ENCODE assay signal across 11 cellular contexts in genomic region chr11:10595840-10596239, GRCh38. TPM values are rescaled to one million over a fixed set of nuclear protein-coding genes. Genes with fewer than 3 reads are reported as not detected.
DNase-seq lines count a peak whose midpoint lies in the region; ATAC-seq, FAIRE-seq and TF ChIP-seq lines count a peak whose summit lies in the region.
"Not testable (repeated sequence)": the region's sequence is repeated elsewhere in the genome, so short reads cannot be mapped to it uniquely, and the experiment has no call there.
"Had no signal": no experiment of that assay in that cellular context is flagged by ENCODE, and none has a peak within 500 bp of the region (broad histone marks: within the 10 kb centered on the region; RNA-seq: fewer than 3 reads in every experiment).

No MANE protein-coding gene starts in this region.

- not testable (repeated sequence) for H3K9me1 ChIP-seq in K562 (ENCODE audit: control insufficient read depth, insufficient read depth, low read length)

- intact Hi-C loops in PC-9 (cut with micrococcal nuclease; ENCODE audit: unreplicated experiment); K562 (cut with micrococcal nuclease); esophagus squamous epithelium (cut with DNase I); tibial artery (cut with DNase I; ENCODE audit: low total_unique reads); aorta (cut with DNase I): not testable (repeated sequence)

- H3K36me3 ChIP-seq in PC-9 (ENCODE audit: low read depth); K562 (ENCODE audit: control insufficient read depth, insufficient read depth, low read length); esophagus squamous epithelium; smooth muscle cell (ENCODE audit: low read depth): not testable (repeated sequence)
- peaks cover 0 to 41% of the 10 kb centered on the region in 2 donors for H3K36me3 ChIP-seq in gastroesophageal sphincter
- peaks cover 44 to 60% (median 56%) of the 10 kb centered on the region in 3 donors for H3K36me3 ChIP-seq in tibial artery
- peaks cover 6 to 24% of the 10 kb centered on the region in 2 donors for H3K36me3 ChIP-seq in aorta (ENCODE audit: control insufficient read depth in 1 of 2, insufficient read depth in 2 of 2, low read length in 1 of 2)

- not testable (repeated sequence) for TF ChIP-seq EP300 in K562 (IDR thresholded peaks at IDR 0.05; ENCODE audit: low read length); gastroesophageal sphincter (IDR thresholded peaks at IDR 0.05)

- DNase-seq in PC-9; K562 (ENCODE audit: extremely low read depth in 1 of 4, low spot score in 3 of 4); esophagus squamous epithelium (lab: John Stamatoyannopoulos, UW); smooth muscle cell (lab: John Stamatoyannopoulos, UW; ENCODE audit: unreplicated experiment); tibial artery; aorta: not testable (repeated sequence)

- in situ Hi-C loops in K562 (cut with MboI) = not testable (repeated sequence)

- not testable (repeated sequence) for ATAC-seq in SK-N-SH treated with all-trans-retinoic acid at 6 μM for 48 hours; K562; gastroesophageal sphincter; aorta (ENCODE audit: low FRiP score)

- FAIRE-seq in K562 (lab: Jason Lieb, UNC) = not testable (repeated sequence)

- H3K9me2 ChIP-seq in PC-9 (ENCODE audit: insufficient read depth) = not testable (repeated sequence)

- not testable (repeated sequence) for TF ChIP-seq RAD21 in K562 (CRISPR knock-in tag; conservative IDR thresholded peaks at IDR 0.05 in 1 of 2, IDR thresholded peaks at IDR 0.05 in 1 of 2)

- not testable (repeated sequence) for H3K4me2 ChIP-seq in PC-9; K562 (ENCODE audit: insufficient read depth, low read length); smooth muscle cell

- H2AFZ ChIP-seq in PC-9; K562 (ENCODE audit: low read depth, low read length); smooth muscle cell (ENCODE audit: low read depth): not testable (repeated sequence)

- not testable (repeated sequence) for H4K20me1 ChIP-seq in PC-9 (ENCODE audit: insufficient read depth); K562 (replicated peaks; ENCODE audit: control insufficient read depth, insufficient read depth, low read length); smooth muscle cell (ENCODE audit: low read depth)

- peaks cover 42% of the 10 kb centered on the region for H3K4me1 ChIP-seq in PC-9 (replicated peaks; ENCODE audit: insufficient read depth)
- H3K4me1 ChIP-seq in K562 (replicated peaks in 1 of 2; ENCODE audit: control insufficient read depth in 2 of 2, insufficient read depth in 2 of 2, low read length in 2 of 2); aorta (ENCODE audit: control insufficient read depth in 1 of 2, insufficient read depth in 2 of 2, low read length in 2 of 2): not testable (repeated sequence)
- H3K4me1 ChIP-seq in esophagus squamous epithelium = peaks cover 6 to 85% (median 25%) of the 10 kb centered on the region in 3 donors
- peaks cover 5 to 72% (median 18%) of the 10 kb centered on the region in 3 donors for H3K4me1 ChIP-seq in gastroesophageal sphincter
- peaks cover 19% of the 10 kb centered on the region for H3K4me1 ChIP-seq in smooth muscle cell (ENCODE audit: low read depth)
- H3K4me1 ChIP-seq in tibial artery = peaks cover 0 to 53% (median 20%) of the 10 kb centered on the region in 4 donors

- not testable (repeated sequence) for TF ChIP-seq POLR2A in K562 (conservative IDR thresholded peaks at IDR 0.05); esophagus squamous epithelium (IDR thresholded peaks at IDR 0.05); gastroesophageal sphincter (IDR thresholded peaks at IDR 0.05)

- POLR2A ChIA-PET in PC-9 (lab: Charles Lee; ENCODE audit: unreplicated experiment) = interaction anchor here (0.6 kb wide), 1 partner anchor 108 kb away, joined by 4 read pairs; no protein-coding TSS in a partner anchor
- POLR2A ChIA-PET in K562 (lab: Yijun Ruan, JAX) = interaction anchor here (1.4 kb wide), 1 partner anchor 11 kb away, joined by 4 read pairs; no protein-coding TSS in a partner anchor

- BruUV-seq in PC-9 (replicated peaks; lab: Mats Ljungman, UMichigan); K562 (replicated peaks; lab: Mats Ljungman, UMichigan): not testable (repeated sequence)

- not testable (repeated sequence) for TF ChIP-seq CTCF in PC-9 (conservative IDR thresholded peaks at IDR 0.05); K562 (IDR thresholded peaks at IDR 0.05 in 2 of 3, conservative IDR thresholded peaks at IDR 0.05 in 1 of 3; ENCODE audit: insufficient read depth in 2 of 3, low read depth in 1 of 3, low read length in 3 of 3); esophagus squamous epithelium (IDR thresholded peaks at IDR 0.05); gastroesophageal sphincter (IDR thresholded peaks at IDR 0.05); smooth muscle cell (IDR thresholded peaks at IDR 0.05; ENCODE audit: borderline replicate concordance, insufficient read depth, poor library complexity, severe bottlenecking); tibial artery (IDR thresholded peaks at IDR 0.05)

- CTCF ChIA-PET in PC-9 (lab: Charles Lee) = interaction anchor here (0.7 kb wide), 1 partner anchor 308 kb away, joined by 3 read pairs; no protein-coding TSS in a partner anchor
- CTCF ChIA-PET in K562 (lab: Yijun Ruan, JAX; ENCODE audit: low intra/inter-chr PET ratio) = not testable (repeated sequence)

- H3K9ac ChIP-seq in K562 (ENCODE audit: insufficient read depth in 1 of 2, low read depth in 2 of 2, low read length in 2 of 2); smooth muscle cell (ENCODE audit: low read depth): not testable (repeated sequence)

- H3K27me3 ChIP-seq in PC-9 (ENCODE audit: insufficient read depth, low read depth); K562 (ENCODE audit: control insufficient read depth in 2 of 2, insufficient read depth in 2 of 2, low read length in 2 of 2); esophagus squamous epithelium; gastroesophageal sphincter; smooth muscle cell (ENCODE audit: low read depth); tibial artery; aorta (ENCODE audit: control insufficient read depth in 1 of 2, insufficient read depth in 2 of 2, low read length in 1 of 2): not testable (repeated sequence)

- not testable (repeated sequence) for H3K79me2 ChIP-seq in PC-9 (ENCODE audit: low read depth); K562 (ENCODE audit: control insufficient read depth, insufficient read depth, low read length); smooth muscle cell (ENCODE audit: low read depth)

- WGBS in K562 (ENCODE audit: insufficient coverage, low coverage, missing lambda C conversion rate) = 50% methylated on average over 2 of the region's 2 CpGs
- WGBS in esophagus squamous epithelium, 2 donors = 93 to 94% methylated on average over 2 of the region's 2 CpGs
- 93 to 94% methylated on average over 2 of the region's 2 CpGs for whole genome bisulfite sequencing in gastroesophageal sphincter (ENCODE audit: low coverage in 1 of 2), 2 donors
- WGBS in smooth muscle cell (ENCODE audit: low lambda C conversion rate) = 95% methylated on average over 2 of the region's 2 CpGs
- 97 to 98% methylated on average over 2 of the region's 2 CpGs for WGBS in aorta, 2 donors

- not testable (repeated sequence) for H3K9me3 ChIP-seq in PC-9 (ENCODE audit: insufficient read depth, low read depth); K562 (replicated peaks; ENCODE audit: control insufficient read depth, insufficient read depth, low read depth, low read length); esophagus squamous epithelium; gastroesophageal sphincter; smooth muscle cell (replicated peaks; ENCODE audit: low read depth); tibial artery; aorta (ENCODE audit: control insufficient read depth, low read length)

- H3K27ac ChIP-seq in PC-9 (0 out of 2 replicates have a peak overlapping the region, but pooled peaks have one; percentile 93), esophagus squamous epithelium (peak overlapping the region in 3 of 4 donors; percentile 63 to 91 (median 74)), gastroesophageal sphincter (peak overlapping the region in 3 of 4 donors; percentile 5 to 85 (median 8)), smooth muscle cell (ENCODE audit: low read depth) (peak overlapping the region; percentile 91), tibial artery (peak overlapping the region; percentile 56 to 84), aorta (ENCODE audit: low read depth in 1 of 2, low read length in 2 of 2) (peak overlapping the region; percentile 40 to 51)
- H3K27ac ChIP-seq in K562 (ENCODE audit: extremely low read depth, low read depth, low read length) = not testable (repeated sequence)

- not testable (repeated sequence) for H3K4me3 ChIP-seq in PC-9; K562; esophagus squamous epithelium; gastroesophageal sphincter; smooth muscle cell; tibial artery; aorta (ENCODE audit: low read length in 2 of 2)

- H3F3A ChIP-seq in PC-9 (ENCODE audit: insufficient read depth, low read depth) = peaks cover 15% of the 10 kb centered on the region; the same call in 1 of the 2 replicates
- H3F3A ChIP-seq in smooth muscle cell (ENCODE audit: low read depth) = not testable (repeated sequence)

RNA-seq across cellular contexts. Expression of gene LYVE1, which starts 27.4 kb away (rescaled TPM):
- total RNA-seq in PC-9 (2021) = not detected in 2 replicates
- total RNA-seq in K562 (2011; cell fraction: chromatin; rRNA removed; ENCODE audit: low replicate concordance) = 0.44 and 1.2 TPM in 2 replicates
- total RNA-seq in K562 (2011; cell fraction: nucleolus; rRNA removed) = 0.66 and 1.0 TPM in 2 replicates
- 0.73 and 1.2 TPM in 2 replicates for total RNA-seq in K562 (2011; cell fraction: nucleoplasm; rRNA removed)
- total RNA-seq in K562 (2014; rRNA removed) = not detected in 2 replicates
- 0.07 and 0.32 TPM in 2 replicates for total RNA-seq in K562 (2014; rRNA removed; fragmentation: Illumina TruSeq; extraction: Trizol)
- total RNA-seq in K562 (2015; rRNA removed; fragmentation: Illumina TruSeq; extraction: Trizol) = 0.14 and 0.34 TPM in 2 replicates
- total RNA-seq in K562 (2021) = 0.13 and 0.27 TPM in 2 replicates
- 0.42 and 1.1 TPM in 2 replicates for polyA plus RNA-seq in K562 (2011; rRNA removed)
- 0.06 and 0.85 TPM in 2 replicates for polyA plus RNA-seq in K562 (2011; cell fraction: cytosol; rRNA removed)
- polyA plus RNA-seq in K562 (2011; cell fraction: nucleus; rRNA removed) = 0.14 and 0.15 TPM in 2 replicates
- 0.29 and 0.34 TPM in 2 replicates for polyA plus RNA-seq in K562 (2012)
- 0.10 and 0.12 TPM in 2 replicates for polyA plus RNA-seq in K562 (2014; fragmentation: Illumina TruSeq; extraction: Trizol)
- under 1 TPM; 0.06 to 0.27 TPM for polyA plus RNA-seq in K562 (2014; fragmentation: Nextera tagmentation; extraction: Ambion mirVana)
- 0.05 and 0.13 TPM in 2 replicates for polyA plus RNA-seq in K562 (2014; rRNA removed)
- polyA minus RNA-seq in K562 (2011; rRNA and poly(A)+ RNA removed) = 0.18 and 0.32 TPM in 2 replicates
- 1.3 TPM in 1 of 2 replicates, not detected in the other for polyA minus RNA-seq in K562 (2011; cell fraction: cytosol; rRNA and poly(A)+ RNA removed)
- polyA minus RNA-seq in K562 (2011; cell fraction: nucleus; rRNA and poly(A)+ RNA removed) = 0.22 and 0.40 TPM in 2 replicates
- 10 to 100 TPM in 2 of 4 donors, 1 to 10 TPM in 1, under 1 TPM in 1; 0.42 to 66.8 (median 21.6) TPM for total RNA-seq in esophagus squamous epithelium
- 100 to 1,000 TPM in 2 of 4 donors, 10 to 100 TPM in 2; 13.2 to 191 (median 102) TPM for total RNA-seq in gastroesophageal sphincter
- total RNA-seq in smooth muscle cell = not detected in 2 replicates
- polyA plus RNA-seq in smooth muscle cell = not detected in 2 replicates
- 100 to 1,000 TPM; 165 to 179 TPM for total RNA-seq in aorta
- polyA plus RNA-seq in aorta = 10 to 100 TPM; 11.8 to 28.2 TPM
- total RNA-seq: CD4-positive, alpha-beta memory T cell; CD4-positive, CD25-positive, alpha-beta regulatory T cell; CD8-positive, alpha-beta memory T cell had no signal
- polyA plus RNA-seq: CD4-positive, alpha-beta memory T cell; CD4-positive, CD25-positive, alpha-beta regulatory T cell; CD8-positive, alpha-beta memory T cell had no signal

RNA-seq across cellular contexts. Expression of gene RNF141, which starts 54.9 kb away (rescaled TPM):
- total RNA-seq in PC-9 (2021) = 33.7 and 36.8 TPM in 2 replicates
- total RNA-seq in K562 (2011; cell fraction: chromatin; rRNA removed; ENCODE audit: low replicate concordance) = 5.2 and 16.2 TPM in 2 replicates
- 2.7 and 4.2 TPM in 2 replicates for total RNA-seq in K562 (2011; cell fraction: nucleolus; rRNA removed)
- total RNA-seq in K562 (2011; cell fraction: nucleoplasm; rRNA removed) = 10.6 and 20.5 TPM in 2 replicates
- total RNA-seq in K562 (2014; rRNA removed) = 9.5 and 9.7 TPM in 2 replicates
- total RNA-seq in K562 (2014; rRNA removed; fragmentation: Illumina TruSeq; extraction: Trizol) = 20.7 and 26.1 TPM in 2 replicates
- total RNA-seq in K562 (2015; rRNA removed; fragmentation: Illumina TruSeq; extraction: Trizol) = 13.8 and 16.0 TPM in 2 replicates
- total RNA-seq in K562 (2021) = 18.9 and 20.6 TPM in 2 replicates
- 23.3 and 27.9 TPM in 2 replicates for polyA plus RNA-seq in K562 (2011; rRNA removed)
- polyA plus RNA-seq in K562 (2011; cell fraction: cytosol; rRNA removed) = 4.3 and 11.1 TPM in 2 replicates
- 7.8 and 10.2 TPM in 2 replicates for polyA plus RNA-seq in K562 (2011; cell fraction: nucleus; rRNA removed)
- polyA plus RNA-seq in K562 (2012) = 17.6 and 18.3 TPM in 2 replicates
- 13.1 and 14.6 TPM in 2 replicates for polyA plus RNA-seq in K562 (2014; fragmentation: Illumina TruSeq; extraction: Trizol)
- polyA plus RNA-seq in K562 (2014; fragmentation: Nextera tagmentation; extraction: Ambion mirVana) = 10 to 100 TPM; 44.6 to 51.9 TPM
- 15.4 and 16.6 TPM in 2 replicates for polyA plus RNA-seq in K562 (2014; rRNA removed)
- 20.6 and 29.5 TPM in 2 replicates for polyA minus RNA-seq in K562 (2011; rRNA and poly(A)+ RNA removed)
- 5.3 and 7.6 TPM in 2 replicates for polyA minus RNA-seq in K562 (2011; cell fraction: cytosol; rRNA and poly(A)+ RNA removed)
- 6.7 and 12.9 TPM in 2 replicates for polyA minus RNA-seq in K562 (2011; cell fraction: nucleus; rRNA and poly(A)+ RNA removed)
- 10 to 100 TPM; 51.7 to 88.4 (median 56.9) TPM for total RNA-seq in esophagus squamous epithelium
- total RNA-seq in gastroesophageal sphincter = 10 to 100 TPM; 28.4 to 44.8 (median 38.1) TPM
- total RNA-seq in smooth muscle cell = 24.4 and 26.6 TPM in 2 replicates
- polyA plus RNA-seq in smooth muscle cell = 16.2 and 26.1 TPM in 2 replicates
- total RNA-seq in aorta = 10 to 100 TPM; 42.9 to 59.3 TPM
- 10 to 100 TPM; 20.5 to 61.6 TPM for polyA plus RNA-seq in aorta
